In the genomic region with DNA sequence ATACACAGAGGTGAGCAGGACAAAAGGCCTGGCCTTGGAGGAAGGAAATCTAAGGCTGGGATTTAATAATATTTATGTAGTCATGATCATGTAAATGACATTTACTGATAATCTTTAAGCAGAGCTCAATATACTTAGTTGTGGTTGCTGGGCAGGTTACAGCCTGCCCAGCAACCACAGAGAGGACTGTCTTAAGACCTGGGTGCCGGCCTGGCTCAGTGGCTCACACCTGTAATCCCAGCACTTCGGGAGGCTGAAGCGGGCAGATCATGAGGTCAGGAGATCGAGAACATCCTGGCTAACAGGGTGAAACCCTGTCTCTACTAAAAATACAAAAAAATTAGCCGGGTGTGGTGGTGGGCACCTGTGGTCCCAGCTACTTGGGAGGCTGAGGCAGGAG, we compare ENCODE assay signal across 6 cellular contexts. TPM values are rescaled to one million over a fixed set of nuclear protein-coding genes. Genes with fewer than 3 reads are reported as not detected.
DNase-seq lines count a peak whose midpoint lies in the region; ATAC-seq and TF ChIP-seq lines count a peak whose summit lies in the region.
"Not testable (repeated sequence)": the region's sequence is repeated elsewhere in the genome, so short reads cannot be mapped to it uniquely, and the experiment has no call there.

No MANE protein-coding gene starts in this region.

- DNase-seq in RWPE2 (ENCODE audit: low spot score); foreskin keratinocyte; trophoblast cell: not testable (repeated sequence)
- peak; percentile 59 for DNase-seq in WERI-Rb-1
- DNase-seq in epithelial cell of esophagus (ENCODE audit: low read depth), result peak; percentile 38

- not testable (repeated sequence) for H4K91ac ChIP-seq in trophoblast cell (ENCODE audit: low read depth, low read length)

- not testable (repeated sequence) for H3K18ac ChIP-seq in trophoblast cell (ENCODE audit: low read length)

- H3K23ac ChIP-seq in trophoblast cell (ENCODE audit: low read length), result not testable (repeated sequence)

- CTCF ChIA-PET in HEK293 (lab: Yijun Ruan, JAX), result interaction anchor here (1.2 to 2.4 kb wide), 3 partner anchors 68 to 243 kb away, joined by 3 to 9 read pairs (median 3); no protein-coding TSS in a partner anchor

- ATAC-seq in RWPE2 (ENCODE audit: low read depth), result peak; percentile 66; the same call in 2 of the 3 replicates
- ATAC-seq in foreskin keratinocyte, result peak; percentile 37

- not testable (repeated sequence) for H4K12ac ChIP-seq in trophoblast cell (ENCODE audit: low read depth, low read length)

- not testable (repeated sequence) for H3K27ac ChIP-seq in HEK293 (ENCODE audit: extremely low read depth, low read depth, low read length); RWPE2 (ENCODE audit: poor library complexity, severe bottlenecking); WERI-Rb-1; foreskin keratinocyte; trophoblast cell (ENCODE audit: low read depth, low read length)

- not testable (repeated sequence) for H2BK5ac ChIP-seq in trophoblast cell (ENCODE audit: low read depth, low read length, poor library complexity)

- not testable (repeated sequence) for H3K9ac ChIP-seq in trophoblast cell (ENCODE audit: low read length)

- not testable (repeated sequence) for H3K4me2 ChIP-seq in trophoblast cell (ENCODE audit: low read length)

- not testable (repeated sequence) for H2AFZ ChIP-seq in trophoblast cell (ENCODE audit: insufficient read depth, low read length, poor library complexity)

- H3K4ac ChIP-seq in trophoblast cell (ENCODE audit: low read depth, low read length), result peak overlapping the region; percentile 70

- H2AK5ac ChIP-seq in trophoblast cell (ENCODE audit: low read length), result not testable (repeated sequence)

- not testable (repeated sequence) for H3K36me3 ChIP-seq in HEK293 (ENCODE audit: control insufficient read depth in 2 of 2, insufficient read depth in 1 of 2, low read length in 2 of 2); RWPE2 (ENCODE audit: low read depth); WERI-Rb-1; trophoblast cell (ENCODE audit: control insufficient read depth in 1 of 2, insufficient read depth in 2 of 2, low read length in 2 of 2)

- WGBS in trophoblast cell (ENCODE audit: extremely low coverage, insufficient coverage, insufficient read length), result no CpG with 5 or more reads among the region's 5 CpGs

- H3K79me1 ChIP-seq in trophoblast cell (ENCODE audit: low read length), result not testable (repeated sequence)

- H3K27me3 ChIP-seq in RWPE2 (ENCODE audit: insufficient read depth, poor library complexity, severe bottlenecking); WERI-Rb-1 (ENCODE audit: insufficient read depth, low read depth, severe bottlenecking); foreskin keratinocyte; trophoblast cell (ENCODE audit: insufficient read depth, low read length): not testable (repeated sequence)

- H4K8ac ChIP-seq in trophoblast cell (ENCODE audit: low read depth, low read length), result not testable (repeated sequence)

- POLR2A ChIA-PET in HEK293 (lab: Yijun Ruan, JAX), result not testable (repeated sequence)

- TF ChIP-seq CTCF in HEK293 (tag by site-specific recombination; IDR thresholded peaks at IDR 0.05); RWPE2 (IDR thresholded peaks at IDR 0.05; ENCODE audit: poor library complexity, severe bottlenecking); WERI-Rb-1 (IDR thresholded peaks at IDR 0.05; ENCODE audit: low read depth, low read length); epithelial cell of esophagus (IDR thresholded peaks at IDR 0.05; ENCODE audit: insufficient read depth, low read depth, low read length, missing control alignments); foreskin keratinocyte (conservative IDR thresholded peaks at IDR 0.05): not testable (repeated sequence)

- not testable (repeated sequence) for H3K14ac ChIP-seq in trophoblast cell (ENCODE audit: low read length)

- not testable (repeated sequence) for H3K4me3 ChIP-seq in HEK293 (ENCODE audit: low read depth, low read length); RWPE2 (ENCODE audit: severe bottlenecking); WERI-Rb-1 (ENCODE audit: low read depth, low read length); epithelial cell of esophagus (ENCODE audit: low read length); trophoblast cell (ENCODE audit: low read depth, low read length)

- H3K9me3 ChIP-seq in HEK293 (ENCODE audit: control insufficient read depth, insufficient read depth, low read depth, low read length); RWPE2 (ENCODE audit: severe bottlenecking); WERI-Rb-1 (ENCODE audit: severe bottlenecking); trophoblast cell (ENCODE audit: insufficient read depth, low read depth, low read length): not testable (repeated sequence)

- peaks cover 13% of the 10 kb centered on the region for H3K79me2 ChIP-seq in trophoblast cell (ENCODE audit: control insufficient read depth, insufficient read depth, low read length, poor library complexity)

- H2BK120ac ChIP-seq in trophoblast cell (ENCODE audit: insufficient read depth, low read length, poor library complexity), result not testable (repeated sequence)

- H2BK12ac ChIP-seq in trophoblast cell (ENCODE audit: low read length), result not testable (repeated sequence)

- H3K4me1 ChIP-seq in HEK293 (ENCODE audit: control insufficient read depth, insufficient read depth, low read length); RWPE2 (ENCODE audit: insufficient read depth, poor library complexity, severe bottlenecking); foreskin keratinocyte: not testable (repeated sequence)
- peaks cover 15 to 25% of the 10 kb centered on the region in 2 experiments for H3K4me1 ChIP-seq in trophoblast cell (ENCODE audit: control insufficient read depth in 1 of 2, insufficient read depth in 2 of 2, low read length in 2 of 2)

TF ChIP-seq in HEK293, 187 proteins besides CTCF, POLR2A, EP300 and RAD21:
- TF ChIP-seq, protein P1, sequence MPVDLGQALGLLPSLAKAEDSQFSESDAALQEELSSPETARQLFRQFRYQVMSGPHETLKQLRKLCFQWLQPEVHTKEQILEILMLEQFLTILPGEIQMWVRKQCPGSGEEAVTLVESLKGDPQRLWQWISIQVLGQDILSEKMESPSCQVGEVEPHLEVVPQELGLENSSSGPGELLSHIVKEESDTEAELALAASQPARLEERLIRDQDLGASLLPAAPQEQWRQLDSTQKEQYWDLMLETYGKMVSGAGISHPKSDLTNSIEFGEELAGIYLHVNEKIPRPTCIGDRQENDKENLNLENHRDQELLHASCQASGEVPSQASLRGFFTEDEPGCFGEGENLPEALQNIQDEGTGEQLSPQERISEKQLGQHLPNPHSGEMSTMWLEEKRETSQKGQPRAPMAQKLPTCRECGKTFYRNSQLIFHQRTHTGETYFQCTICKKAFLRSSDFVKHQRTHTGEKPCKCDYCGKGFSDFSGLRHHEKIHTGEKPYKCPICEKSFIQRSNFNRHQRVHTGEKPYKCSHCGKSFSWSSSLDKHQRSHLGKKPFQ (tag by site-specific recombination; IDR thresholded peaks at IDR 0.05), result peak; percentile 15; the same call in 1 of the 2 replicates
TF ChIP-seq in HEK293: peak in this region for 1; not testable (repeated sequence) for 186.

RNA-seq across cellular contexts. Expression of gene NAV1, which starts 10.6 kb away (rescaled TPM):
- 46.1 and 50.4 TPM in 2 replicates for total RNA-seq in foreskin keratinocyte
- polyA plus RNA-seq in foreskin keratinocyte, result 8.8 and 12.3 TPM in 2 replicates
- 38.9 and 40.5 TPM in 2 replicates for polyA plus RNA-seq in trophoblast cell (2013)

RNA-seq across cellular contexts. Expression of gene CSRP1, which starts 42.6 kb away (rescaled TPM):
- total RNA-seq in foreskin keratinocyte, result 176 and 188 TPM in 2 replicates
- polyA plus RNA-seq in foreskin keratinocyte, result 193 and 199 TPM in 2 replicates
- 326 and 348 TPM in 2 replicates for polyA plus RNA-seq in trophoblast cell (2013)
